ENCODE assay signal across 17 cellular contexts in genomic region chr15:92017882-92018534, GRCh38.
"Had no signal": no experiment of that assay in that cellular context is flagged by ENCODE, and none has a peak within 500 bp of the region (broad histone marks: within the 10 kb centered on the region; RNA-seq: fewer than 3 reads in every experiment).

No MANE protein-coding gene starts in this region.

- H3K4me3 ChIP-seq: dorsolateral prefrontal cortex, psoas muscle, sigmoid colon, skin epidermis, stomach, thoracic aorta, transverse colon had no signal

- DNase-seq: cortex of kidney; dorsolateral prefrontal cortex; effector CD8-positive, alpha-beta T cell; islet precursor cell; mesendoderm; naive B cell; psoas muscle; retina; sigmoid colon; stimulated activated CD4-positive, alpha-beta T cell treated with anti-CD3 and anti-CD28 coated beads, Interleukin-2, amount 100 ng/mL, for 24 hours; stimulated activated CD4-positive, alpha-beta T cell treated with anti-CD3 and anti-CD28 coated beads, Interleukin-4, amount 100 ng/mL, for 4 hours; stimulated activated naive CD4-positive, alpha-beta T cell; stomach; transverse colon had no signal

- H3K27ac ChIP-seq: dorsolateral prefrontal cortex, psoas muscle, sigmoid colon, skin epidermis, stomach, thoracic aorta, transverse colon had no signal

- H3K36me3 ChIP-seq: sigmoid colon, stomach, thoracic aorta, transverse colon had no signal

- H3K9me3 ChIP-seq: psoas muscle, sigmoid colon, stomach, thoracic aorta, transverse colon had no signal

- H3K27me3 ChIP-seq: dorsolateral prefrontal cortex, sigmoid colon, stomach, transverse colon had no signal

- FAIRE-seq: frontal cortex had no signal

- ATAC-seq: psoas muscle had no signal

- H3K4me1 ChIP-seq: psoas muscle, sigmoid colon had no signal
